In genomic region chr1:45892068-45892785, GRCh38 we compare ENCODE assay signal across 11 cellular contexts.
DNase-seq lines count a peak whose midpoint lies in the region; ATAC-seq and TF ChIP-seq lines count a peak whose summit lies in the region.
"Had no signal": no experiment of that assay in that cellular context is flagged by ENCODE, and none has a peak within 500 bp of the region (broad histone marks: within the 10 kb centered on the region; RNA-seq: fewer than 3 reads in every experiment).

No MANE protein-coding gene starts in this region.

- H3K9me3 ChIP-seq in esophagus muscularis mucosa, result no peaks in the 10 kb centered on the region
- no peaks in the 10 kb centered on the region for H3K9me3 ChIP-seq in mucosa of descending colon

- CTCF ChIA-PET in T-cell (lab: Charles Lee), result no interaction called here

- TF ChIP-seq EP300 in esophagus muscularis mucosa (IDR thresholded peaks at IDR 0.05), result no peak

- H3K4me1 Mint-ChIP-seq in T-cell, result no peaks in the 10 kb centered on the region
- H3K4me1 Mint-ChIP-seq: activated B cell treated with CpG ODN at 0.5 μM for 24 hours, IgD-negative memory B cell had no signal

- WGBS in esophagus muscularis mucosa, result 19% methylated on average over 6 of the region's 6 CpGs

- no peaks in the 10 kb centered on the region for H3K9me3 Mint-ChIP-seq in T-cell
- H3K9me3 Mint-ChIP-seq: activated B cell treated with CpG ODN at 0.5 μM for 24 hours, IgD-negative memory B cell had no signal

- TF ChIP-seq CTCF in esophagus muscularis mucosa (IDR thresholded peaks at IDR 0.05) (no peak), mucosa of descending colon (IDR thresholded peaks at IDR 0.05) (no peak)

- H3K4me3 ChIP-seq in esophagus muscularis mucosa (peak overlapping the region; percentile 3 to 18 (median 7)), mucosa of descending colon (no peak overlapping the region)

- H3K36me3 ChIP-seq in esophagus muscularis mucosa (no peaks in the 10 kb centered on the region), mucosa of descending colon (ENCODE audit: low read depth) (no peaks in the 10 kb centered on the region)

- H3K27me3 Mint-ChIP-seq in T-cell, result no peaks in the 10 kb centered on the region
- H3K27me3 Mint-ChIP-seq: activated B cell treated with CpG ODN at 0.5 μM for 24 hours, IgD-negative memory B cell had no signal

- peaks cover 3% of the 10 kb centered on the region for H3K36me3 Mint-ChIP-seq in T-cell

- ATAC-seq in Right ventricle myocardium inferior (peak; percentile 74), mucosa of descending colon (peak; percentile 87), HG03571 (IDR thresholded peaks at IDR 0.05; ENCODE audit: unreplicated experiment) (no peak), T-cell (replicated peaks in 1 of 4) (no peak), HG02759 (IDR thresholded peaks at IDR 0.05; ENCODE audit: unreplicated experiment) (no peak)

- H3K27ac ChIP-seq in esophagus muscularis mucosa (replicated peaks in 1 of 4), result peak overlapping the region; percentile 74 to 78 (median 76)

- no peak overlapping the region for H3K27ac Mint-ChIP-seq in T-cell
- H3K27ac Mint-ChIP-seq: activated B cell treated with CpG ODN at 0.5 μM for 24 hours, IgD-negative memory B cell had no signal

- H3K4me1 ChIP-seq in esophagus muscularis mucosa, result peaks cover 10 to 23% (median 17%) of the 10 kb centered on the region in 4 donors
- peaks cover 15% of the 10 kb centered on the region for H3K4me1 ChIP-seq in mucosa of descending colon (ENCODE audit: low read depth)

- no peak for DNase-seq in Right ventricle myocardium inferior (ENCODE audit: missing footprints)
- no peak for DNase-seq in cardiac septum (ENCODE audit: low spot score)
- DNase-seq in esophagus muscularis mucosa (ENCODE audit: extremely low spot score), result no peak
- DNase-seq in mucosa of descending colon, result no peak
- DNase-seq in T-cell, result no peak
- no peak for DNase-seq in NCI-H345 (lab: John Stamatoyannopoulos, UW)
- DNase-seq: 8988T, activated B cell treated with CpG ODN at 0.5 μM for 24 hours had no signal

- H3K4me3 Mint-ChIP-seq in T-cell, result no peak overlapping the region
- H3K4me3 Mint-ChIP-seq: activated B cell treated with CpG ODN at 0.5 μM for 24 hours, IgD-negative memory B cell had no signal

- TF ChIP-seq POLR2A in esophagus muscularis mucosa (IDR thresholded peaks at IDR 0.05; ENCODE audit: low read depth), result no peak

- no peaks in the 10 kb centered on the region for H3K27me3 ChIP-seq in esophagus muscularis mucosa

- POLR2A ChIA-PET in T-cell (lab: Charles Lee), result no interaction called here

- intact Hi-C loops in Right ventricle myocardium inferior (cut with DNase I) (loop anchor here (10.0 kb wide), 1 partner anchor 293 kb away; no protein-coding TSS in a partner anchor), cardiac septum (cut with DNase I) (loop anchor here (5.0 kb wide), 1 partner anchor 240 kb away; the partner anchor contains the start of gene PIK3R3), esophagus muscularis mucosa (cut with DNase I) (no loop called here), mucosa of descending colon (cut with DNase I, micrococcal nuclease) (no loop called here)

Comparison
In these comparisons a context has a peak if more than half of its experiments do, and no peak if none do; other contexts are left out.
1. ATAC-seq: peak in Right ventricle myocardium inferior (single experiment) and mucosa of descending colon (single experiment); none in HG03571 (single experiment), T-cell (0 of 4) and HG02759 (single experiment).
2. intact Hi-C loops: an anchor here in Right ventricle myocardium inferior (10.0 kb wide) and cardiac septum (5.0 kb wide); none called in esophagus muscularis mucosa and mucosa of descending colon.